Comparison of ENCODE assay signal across 24 cellular contexts in genomic region chr10:61627266-61627665, GRCh38. TPM values are rescaled to one million over a fixed set of nuclear protein-coding genes. Genes with fewer than 3 reads are reported as not detected.
DNase-seq lines count a peak whose midpoint lies in the region; ATAC-seq and TF ChIP-seq lines count a peak whose summit lies in the region.
"Had no signal": no experiment of that assay in that cellular context is flagged by ENCODE, and none has a peak within 500 bp of the region (broad histone marks: within the 10 kb centered on the region; RNA-seq: fewer than 3 reads in every experiment).

No MANE protein-coding gene starts in this region.

- H3K27ac Mint-ChIP-seq in MCF 10A (ENCODE audit: low read depth, unreplicated experiment): peak overlapping the region; percentile 90
- H3K27ac Mint-ChIP-seq: activated CD4-positive, alpha-beta T cell treated with anti-CD3 and anti-CD28 coated beads for 36 hours; activated naive CD8-positive, alpha-beta T cell treated with anti-CD3 and anti-CD28 coated beads for 36 hours; CD8-positive, alpha-beta memory T cell; naive thymus-derived CD4-positive, alpha-beta T cell had no signal

- no peaks in the 10 kb centered on the region for H3K36me3 Mint-ChIP-seq in MCF 10A (ENCODE audit: insufficient read depth, unreplicated experiment)
- H3K36me3 Mint-ChIP-seq: activated naive CD8-positive, alpha-beta T cell treated with anti-CD3 and anti-CD28 coated beads for 36 hours; brain; CD8-positive, alpha-beta memory T cell; naive thymus-derived CD4-positive, alpha-beta T cell had no signal

- no peak for TF ChIP-seq POLR2A in breast epithelium (IDR thresholded peaks at IDR 0.05)

- H3K4me1 ChIP-seq in breast epithelium: no peaks in the 10 kb centered on the region

- no peaks in the 10 kb centered on the region for H3K9me3 ChIP-seq in breast epithelium
- H3K9me3 ChIP-seq: thyroid gland had no signal

- no peak for DNase-seq in MCF 10A (ENCODE audit: unreplicated experiment)
- DNase-seq in breast epithelium (ENCODE audit: low spot score in 2 of 2): no peak
- peak; percentile 40 for DNase-seq in astrocyte of the hippocampus (ENCODE audit: low read depth, low spot score)
- DNase-seq in fibroblast of villous mesenchyme (ENCODE audit: low read depth): peak; percentile 54
- DNase-seq in pons (ENCODE audit: low spot score): no peak
- DNase-seq in HT-29 (ENCODE audit: low spot score): no peak
- no peak for DNase-seq in RPMI8226
- DNase-seq: 8988T; activated CD4-positive, alpha-beta T cell treated with anti-CD3 and anti-CD28 coated beads for 36 hours; activated CD8-positive, alpha-beta memory T cell treated with anti-CD3 and anti-CD28 coated beads for 24 hours; activated effector memory CD4-positive, alpha-beta T cell treated with Interleukin-2 at 50 U/mL for 16 hours; activated naive CD8-positive, alpha-beta T cell treated with anti-CD3 and anti-CD28 coated beads for 36 hours; CD8-positive, alpha-beta memory T cell; effector CD8-positive, alpha-beta T cell; left ventricle myocardium superior; naive thymus-derived CD4-positive, alpha-beta T cell; NCI-H1105 treated with DMSO at 0.1 percent for 48 hours; NCI-H2029; NCI-H2227 treated with DMSO at 0.1 percent for 48 hours; NCI-H526 treated with DMSO at 0.1 percent for 48 hours; stimulated activated naive CD8-positive, alpha-beta T cell treated with anti-CD3 and anti-CD28 coated beads, Interleukin-15, Interleukin-2, amounts not matched to agents 100 U/mL and 50 U/mL, for 24 hours; thyroid gland had no signal

- H3K9me3 Mint-ChIP-seq in MCF 10A (ENCODE audit: unreplicated experiment): no peaks in the 10 kb centered on the region
- H3K9me3 Mint-ChIP-seq: activated naive CD8-positive, alpha-beta T cell treated with anti-CD3 and anti-CD28 coated beads for 36 hours; brain; CD8-positive, alpha-beta memory T cell; naive thymus-derived CD4-positive, alpha-beta T cell had no signal

- no peaks in the 10 kb centered on the region for H3K36me3 ChIP-seq in breast epithelium
- H3K36me3 ChIP-seq: thyroid gland had no signal

- POLR2A ChIA-PET in MCF 10A (lab: Yijun Ruan, JAX): interaction anchor here (0.7 to 2.8 kb wide), 3 partner anchors 17 to 276 kb away, joined by 3 to 13 read pairs (median 12); no protein-coding TSS in a partner anchor

- no peak for ATAC-seq in HG02884 (IDR thresholded peaks at IDR 0.05; ENCODE audit: unreplicated experiment)
- ATAC-seq: activated CD4-positive, alpha-beta T cell treated with anti-CD3 and anti-CD28 coated beads for 36 hours; left ventricle myocardium superior; naive thymus-derived CD4-positive, alpha-beta T cell; stimulated activated naive CD8-positive, alpha-beta T cell treated with anti-CD3 and anti-CD28 coated beads, Interleukin-15, Interleukin-2, amounts not matched to agents 100 U/mL and 50 U/mL, for 24 hours had no signal

- H3K4me3 Mint-ChIP-seq in MCF 10A (ENCODE audit: unreplicated experiment): no peak overlapping the region
- H3K4me3 Mint-ChIP-seq: activated CD4-positive, alpha-beta T cell treated with anti-CD3 and anti-CD28 coated beads for 36 hours; activated naive CD8-positive, alpha-beta T cell treated with anti-CD3 and anti-CD28 coated beads for 36 hours; brain; CD8-positive, alpha-beta memory T cell; naive thymus-derived CD4-positive, alpha-beta T cell had no signal

- H3K4me3 ChIP-seq in breast epithelium (no peak overlapping the region), fibroblast of villous mesenchyme (ENCODE audit: low read depth, low read length) (no peak overlapping the region)
- H3K4me3 ChIP-seq: thyroid gland had no signal

- no peak overlapping the region for H3K27ac ChIP-seq in breast epithelium

- H3K4me1 Mint-ChIP-seq in MCF 10A (ENCODE audit: insufficient read depth, unreplicated experiment): peaks cover 34% of the 10 kb centered on the region
- H3K4me1 Mint-ChIP-seq: activated CD4-positive, alpha-beta T cell treated with anti-CD3 and anti-CD28 coated beads for 36 hours; activated naive CD8-positive, alpha-beta T cell treated with anti-CD3 and anti-CD28 coated beads for 36 hours had no signal

- CTCF ChIA-PET in MCF 10A (lab: Yijun Ruan, JAX): interaction anchor here (0.6 to 1.6 kb wide), 3 partner anchors 135 to 448 kb away, joined by 3 read pairs; no protein-coding TSS in a partner anchor

- intact Hi-C loops in MCF 10A (cut with micrococcal nuclease) (loop anchor here (5.0 kb wide), 1 partner anchor 275 kb away; the partner anchor contains the start of gene ARID5B), breast epithelium (cut with DNase I; ENCODE audit: low total_unique reads) (no loop called here)

- H3K27me3 ChIP-seq in breast epithelium: no peaks in the 10 kb centered on the region
- H3K27me3 ChIP-seq: thyroid gland had no signal

- no TSS peak for BruUV-seq in MCF 10A (replicated peaks; lab: Mats Ljungman, UMichigan)

- TF ChIP-seq CTCF in MCF 10A (IDR thresholded peaks at IDR 0.05; ENCODE audit: unreplicated experiment) (no peak), breast epithelium (IDR thresholded peaks at IDR 0.05) (no peak), fibroblast of villous mesenchyme (IDR thresholded peaks at IDR 0.05; ENCODE audit: insufficient read depth, low read depth, low read length) (no peak)

- no peaks in the 10 kb centered on the region for H3K27me3 Mint-ChIP-seq in MCF 10A (ENCODE audit: insufficient read depth, unreplicated experiment)

RNA-seq across cellular contexts. Expression of gene CABCOCO1, which starts 35.5 kb away (rescaled TPM):
- not detected in 2 replicates for total RNA-seq in MCF 10A (2022)
- 1 to 10 TPM in 2 of 3 donors, under 1 TPM in 1; 0.16 to 1.3 (median 1.2) TPM for total RNA-seq in breast epithelium
- 0.43 and 3.2 TPM in 2 replicates for total RNA-seq in fibroblast of villous mesenchyme
- not detected in 2 replicates for total RNA-seq in HT-29 (2014; rRNA removed; shearing (Covaris generic))
- total RNA-seq: activated CD4-positive, alpha-beta T cell treated with anti-CD3 and anti-CD28 coated beads for 36 hours; activated naive CD8-positive, alpha-beta T cell treated with anti-CD3 and anti-CD28 coated beads for 36 hours; CD8-positive, alpha-beta memory T cell; left ventricle myocardium superior; naive thymus-derived CD4-positive, alpha-beta T cell had no signal

Comparison
In these comparisons a context has a peak if more than half of its experiments do, and no peak if none do; other contexts are left out.
1. DNase-seq: peak in astrocyte of the hippocampus (single experiment) and fibroblast of villous mesenchyme (single experiment); none in MCF 10A (single experiment), breast epithelium (0 of 2), pons (single experiment), HT-29 (single experiment) and RPMI8226 (single experiment).